22 cellular contexts compared by ENCODE assay signal in genomic region chr1:20974951-20975350, GRCh38.
"Had no signal": no experiment of that assay in that cellular context is flagged by ENCODE, and none has a peak within 500 bp of the region (broad histone marks: within the 10 kb centered on the region; RNA-seq: fewer than 3 reads in every experiment).

No MANE protein-coding gene starts in this region.

- H3K4me3 Mint-ChIP-seq: immature natural killer cell; natural killer cell treated with Interleukin-12 subunit alpha and Interleukin-12 subunit beta and Interleukin-15 and Interleukin-18, amount 100 ng/mL, for 72 hours; neural progenitor cell; stimulated activated naive CD8-positive, alpha-beta T cell treated with anti-CD3 and anti-CD28 coated beads, Interleukin-15, amount 100 ng/mL, for 72 hours had no signal

- H3K4me1 ChIP-seq: neural progenitor cell, pancreas, transverse colon had no signal

- H2AFZ ChIP-seq: neural progenitor cell had no signal

- ATAC-seq: esophagus mucosa; gastrocnemius medialis; left colon; left ventricle myocardium superior; natural killer cell treated with Interleukin-12 subunit alpha and Interleukin-12 subunit beta and Interleukin-15 and Interleukin-18, amount 100 ng/mL, for 72 hours; pancreas; right cardiac atrium; stimulated activated naive CD8-positive, alpha-beta T cell treated with anti-CD3 and anti-CD28 coated beads, Interleukin-15, amount 100 ng/mL, for 72 hours had no signal

- FAIRE-seq: small intestine had no signal

- H3K36me3 ChIP-seq: pancreas had no signal

- H3K4me3 ChIP-seq: dorsolateral prefrontal cortex, gastrocnemius medialis, lung, neural progenitor cell, pancreas, thoracic aorta, transverse colon had no signal

- H3K27ac Mint-ChIP-seq: immature natural killer cell; natural killer cell treated with Interleukin-12 subunit alpha and Interleukin-12 subunit beta and Interleukin-15 and Interleukin-18, amount 100 ng/mL, for 72 hours; neural progenitor cell; progenitor cell of endocrine pancreas; stimulated activated naive CD8-positive, alpha-beta T cell treated with anti-CD3 and anti-CD28 coated beads, Interleukin-15, amount 100 ng/mL, for 72 hours had no signal

- H3K27me3 ChIP-seq: dorsolateral prefrontal cortex, gastrocnemius medialis, neural progenitor cell, pancreas, transverse colon had no signal

- H3K9ac ChIP-seq: neural progenitor cell had no signal

- H3K4me2 ChIP-seq: neural progenitor cell had no signal

- H3K27me3 Mint-ChIP-seq: natural killer cell treated with Interleukin-12 subunit alpha and Interleukin-12 subunit beta and Interleukin-15 and Interleukin-18, amount 100 ng/mL, for 72 hours; progenitor cell of endocrine pancreas; stimulated activated naive CD8-positive, alpha-beta T cell treated with anti-CD3 and anti-CD28 coated beads, Interleukin-15, amount 100 ng/mL, for 72 hours had no signal

- DNase-seq: cortex of kidney; dorsolateral prefrontal cortex; effector CD8-positive, alpha-beta T cell; gastrocnemius medialis; immature natural killer cell; left colon; left ventricle myocardium superior; mesenchymal stem cell; midbrain; nucleus accumbens; pancreas; right cardiac atrium; small intestine; stimulated activated CD4-positive, alpha-beta T cell treated with anti-CD3 and anti-CD28 coated beads, Interleukin-2, amount 100 ng/mL, for 48 hours; stimulated activated naive CD8-positive, alpha-beta T cell treated with anti-CD3 and anti-CD28 coated beads, Interleukin-15, amount 100 ng/mL, for 72 hours; transverse colon had no signal

- H3K9me3 ChIP-seq: gastrocnemius medialis, pancreas, thoracic aorta, transverse colon had no signal

- H3K9me3 Mint-ChIP-seq: immature natural killer cell; natural killer cell treated with Interleukin-12 subunit alpha and Interleukin-12 subunit beta and Interleukin-15 and Interleukin-18, amount 100 ng/mL, for 72 hours; neural progenitor cell; stimulated activated naive CD8-positive, alpha-beta T cell treated with anti-CD3 and anti-CD28 coated beads, Interleukin-15, amount 100 ng/mL, for 72 hours had no signal

- H3K4me1 Mint-ChIP-seq: neural progenitor cell had no signal

- H3K27ac ChIP-seq: dorsolateral prefrontal cortex, gastrocnemius medialis, neural progenitor cell, pancreas, thoracic aorta, transverse colon had no signal
